In the genomic region with DNA sequence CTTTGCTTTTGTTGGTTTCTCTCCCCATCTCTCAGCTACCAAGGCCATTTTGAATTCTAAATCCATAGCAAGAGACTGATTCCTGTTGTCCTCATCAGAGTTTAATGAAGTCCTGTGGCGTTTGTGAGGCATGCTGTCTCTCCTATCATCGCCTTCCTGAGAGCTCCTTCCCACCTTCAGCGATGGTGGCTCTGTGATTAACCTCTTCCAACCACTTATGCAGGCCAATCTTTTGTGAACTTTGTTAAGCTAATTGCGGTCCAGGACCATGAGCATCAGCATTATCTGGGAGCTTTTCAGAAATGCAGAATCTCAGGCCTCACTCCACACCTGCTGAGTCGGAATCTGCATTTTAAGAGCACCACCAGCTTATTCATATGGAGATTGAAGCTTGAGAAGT, we compare ENCODE assay signal across 13 cellular contexts.
DNase-seq lines count a peak whose midpoint lies in the region; TF ChIP-seq lines count a peak whose summit lies in the region.
"Had no signal": no experiment of that assay in that cellular context is flagged by ENCODE, and none has a peak within 500 bp of the region (broad histone marks: within the 10 kb centered on the region; RNA-seq: fewer than 3 reads in every experiment).

No MANE protein-coding gene starts in this region.

- peak overlapping the region; percentile 38 for H2AFZ ChIP-seq in neural progenitor cell (replicated peaks)
- H2AFZ ChIP-seq: GM23248 had no signal

- DNase-seq in endodermal cell (peak; percentile 68), neural progenitor cell (ENCODE audit: low spot score) (no peak), ureter (ENCODE audit: low spot score) (no peak), type B pancreatic cell (ENCODE audit: extremely low spot score, unreplicated experiment) (no peak)
- no peak for DNase-seq in stimulated activated CD4-positive, alpha-beta T cell treated with anti-CD3 and anti-CD28 coated beads, Interleukin-4, amount 100 ng/mL, for 1 hour
- DNase-seq: ACHN; CD4-positive, CD25-positive, alpha-beta regulatory T cell; GM23248; HCEC 1CT; HFFc6 had no signal

- H3K79me2 ChIP-seq in neural progenitor cell (ENCODE audit: low read depth), result no peaks in the 10 kb centered on the region

- H3F3A ChIP-seq in neural progenitor cell (ENCODE audit: low read depth), result no peaks in the 10 kb centered on the region

- H3K9ac ChIP-seq in HUES48 (ENCODE audit: low read depth, low read length) (no peak overlapping the region), endodermal cell (ENCODE audit: extremely low read depth, low read length, poor library complexity, severe bottlenecking) (no peak overlapping the region), iPS-18a (ENCODE audit: low read length) (no peak overlapping the region), neural progenitor cell (no peak overlapping the region)
- H3K9ac ChIP-seq: BLaER1 treated with 17β-estradiol and CSF1 and Interleukin-3, amounts not matched to agents 10 nM and 100 nM; GM23248 had no signal

- no peaks in the 10 kb centered on the region for H3K27me3 ChIP-seq in HUES48 (ENCODE audit: control insufficient read depth, insufficient read depth, low read length)
- no peaks in the 10 kb centered on the region for H3K27me3 ChIP-seq in endodermal cell (ENCODE audit: control insufficient read depth, insufficient read depth, low read length, poor library complexity, severe bottlenecking)
- H3K27me3 ChIP-seq in iPS-18a (ENCODE audit: control insufficient read depth, insufficient read depth, low read length), result no peaks in the 10 kb centered on the region
- no peaks in the 10 kb centered on the region for H3K27me3 ChIP-seq in neural progenitor cell
- H3K27me3 ChIP-seq: BLaER1 treated with 17β-estradiol and CSF1 and Interleukin-3, amounts not matched to agents 10 nM and 100 nM had no signal

- H3K4me3 Mint-ChIP-seq in endodermal cell (no peak overlapping the region), neural progenitor cell (no peak overlapping the region), type B pancreatic cell (no peak overlapping the region)
- H3K4me3 Mint-ChIP-seq: CD4-positive, CD25-positive, alpha-beta regulatory T cell; HFFc6 had no signal

- H3K27ac ChIP-seq in HUES48 (ENCODE audit: low read depth, low read length) (peak overlapping the region; percentile 54), endodermal cell (ENCODE audit: low read depth, low read length) (no peak overlapping the region), iPS-18a (ENCODE audit: low read length) (no peak overlapping the region), neural progenitor cell (no peak overlapping the region)
- H3K27ac ChIP-seq: BLaER1 treated with 17β-estradiol and CSF1 and Interleukin-3, amounts not matched to agents 10 nM and 100 nM; GM23248 had no signal

- H3K27me3 Mint-ChIP-seq in endodermal cell (ENCODE audit: insufficient read depth) (peaks cover 7% of the 10 kb centered on the region), neural progenitor cell (ENCODE audit: insufficient read depth, low read depth) (peaks cover 2% of the 10 kb centered on the region), type B pancreatic cell (no peaks in the 10 kb centered on the region)
- H3K27me3 Mint-ChIP-seq: CD4-positive, CD25-positive, alpha-beta regulatory T cell had no signal

- H4K20me1 ChIP-seq in neural progenitor cell (ENCODE audit: low read depth), result no peaks in the 10 kb centered on the region
- H4K20me1 ChIP-seq: BLaER1 treated with 17β-estradiol and CSF1 and Interleukin-3, amounts not matched to agents 10 nM and 100 nM had no signal

- TF ChIP-seq CTCF in endodermal cell (conservative IDR thresholded peaks at IDR 0.05), result no peak
- no peak for TF ChIP-seq CTCF in neural progenitor cell (IDR thresholded peaks at IDR 0.05)
- TF ChIP-seq CTCF in type B pancreatic cell (conservative IDR thresholded peaks at IDR 0.05), result no peak

- H3K9me3 Mint-ChIP-seq in endodermal cell (no peaks in the 10 kb centered on the region), neural progenitor cell (no peaks in the 10 kb centered on the region), type B pancreatic cell (no peaks in the 10 kb centered on the region)
- H3K9me3 Mint-ChIP-seq: HFFc6 had no signal

- H3K36me3 ChIP-seq in HUES48 (ENCODE audit: control insufficient read depth, insufficient read depth, low read length) (no peaks in the 10 kb centered on the region), endodermal cell (ENCODE audit: control insufficient read depth, insufficient read depth, low read length) (no peaks in the 10 kb centered on the region), iPS-18a (ENCODE audit: control insufficient read depth, low read depth, low read length) (no peaks in the 10 kb centered on the region), neural progenitor cell (no peaks in the 10 kb centered on the region)
- H3K36me3 ChIP-seq: BLaER1 treated with 17β-estradiol and CSF1 and Interleukin-3, amounts not matched to agents 10 nM and 100 nM had no signal

- no peak overlapping the region for H3K4me2 ChIP-seq in neural progenitor cell
- H3K4me2 ChIP-seq: BLaER1 treated with 17β-estradiol and CSF1 and Interleukin-3, amounts not matched to agents 10 nM and 100 nM had no signal

- H3K27ac Mint-ChIP-seq in endodermal cell, result no peak overlapping the region
- no peak overlapping the region for H3K27ac Mint-ChIP-seq in neural progenitor cell
- H3K27ac Mint-ChIP-seq in type B pancreatic cell, result no peak overlapping the region
- H3K27ac Mint-ChIP-seq: HFFc6 had no signal

- H3K4me1 ChIP-seq in HUES48 (ENCODE audit: control insufficient read depth, insufficient read depth, low read length) (peaks cover 26% of the 10 kb centered on the region), endodermal cell (ENCODE audit: control insufficient read depth, insufficient read depth, low read length) (no peaks in the 10 kb centered on the region), iPS-18a (ENCODE audit: control insufficient read depth, low read depth, low read length) (peaks cover 26% of the 10 kb centered on the region), neural progenitor cell (no peaks in the 10 kb centered on the region)
- H3K4me1 ChIP-seq: BLaER1 treated with 17β-estradiol and CSF1 and Interleukin-3, amounts not matched to agents 10 nM and 100 nM had no signal

- H3K36me3 Mint-ChIP-seq in endodermal cell (ENCODE audit: low read depth) (no peaks in the 10 kb centered on the region), neural progenitor cell (no peaks in the 10 kb centered on the region), type B pancreatic cell (no peaks in the 10 kb centered on the region)
- H3K36me3 Mint-ChIP-seq: CD4-positive, CD25-positive, alpha-beta regulatory T cell had no signal

- H3K4me3 ChIP-seq in HUES48 (ENCODE audit: low read depth, low read length) (peak overlapping the region; percentile 32; the same call in 1 of the 2 replicates), endodermal cell (ENCODE audit: low read length) (no peak overlapping the region), iPS-18a (ENCODE audit: low read length) (peak overlapping the region; percentile 26), neural progenitor cell (no peak overlapping the region)
- H3K4me3 ChIP-seq: BLaER1 treated with 17β-estradiol and CSF1 and Interleukin-3, amounts not matched to agents 10 nM and 100 nM; GM23248 had no signal

- H3K4me1 Mint-ChIP-seq in endodermal cell (no peaks in the 10 kb centered on the region), neural progenitor cell (peaks cover 3% of the 10 kb centered on the region), type B pancreatic cell (ENCODE audit: unreplicated experiment) (no peaks in the 10 kb centered on the region)
- H3K4me1 Mint-ChIP-seq: CD4-positive, CD25-positive, alpha-beta regulatory T cell had no signal

- WGBS in endodermal cell (ENCODE audit: insufficient coverage in 1 of 2, insufficient read length in 1 of 2), 2 experiments, result 27 to 42% methylated on average over 5 of the region's 5 CpGs

- H3K9me3 ChIP-seq in HUES48 (ENCODE audit: control insufficient read depth, insufficient read depth, low read length) (peaks cover 6% of the 10 kb centered on the region; the same call in 1 of the 2 replicates), endodermal cell (ENCODE audit: control insufficient read depth, low read length) (no peaks in the 10 kb centered on the region), iPS-18a (ENCODE audit: control insufficient read depth, low read depth, low read length) (no peaks in the 10 kb centered on the region), neural progenitor cell (ENCODE audit: low read depth) (no peaks in the 10 kb centered on the region)

Comparison
In these comparisons a context has a peak if more than half of its experiments do, and no peak if none do; other contexts are left out.
1. H3K4me3 ChIP-seq: peak in HUES48 (single experiment) and iPS-18a (single experiment); none in endodermal cell (single experiment) and neural progenitor cell (single experiment).